ENCODE assay signal across 9 cellular contexts in the genomic region with DNA sequence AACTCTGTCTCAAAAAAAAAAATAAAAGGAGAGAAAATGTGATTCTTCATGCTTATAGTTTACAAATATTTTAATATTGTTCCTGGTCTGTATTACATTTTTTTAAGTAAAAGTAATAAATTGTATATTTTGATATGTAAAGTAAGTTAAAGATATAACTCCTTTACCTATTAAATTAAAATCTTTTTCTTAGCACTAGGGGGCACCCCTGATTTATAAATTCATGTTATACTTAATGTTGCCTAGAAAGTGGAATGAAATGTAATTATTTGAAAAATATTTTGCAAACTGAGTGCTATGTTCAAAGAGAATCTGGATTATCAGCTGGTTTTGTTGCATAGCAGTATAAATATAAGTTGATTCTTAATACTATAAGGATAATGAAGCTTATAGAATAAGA. TPM values are rescaled to one million over a fixed set of nuclear protein-coding genes. Genes with fewer than 3 reads are reported as not detected.
DNase-seq lines count a peak whose midpoint lies in the region; ATAC-seq, FAIRE-seq and TF ChIP-seq lines count a peak whose summit lies in the region.
"Had no signal": no experiment of that assay in that cellular context is flagged by ENCODE, and none has a peak within 500 bp of the region (broad histone marks: within the 10 kb centered on the region; RNA-seq: fewer than 3 reads in every experiment).

No MANE protein-coding gene starts in this region.

- H3K4me3 ChIP-seq in gastrocnemius medialis (no peak overlapping the region), Peyer's patch (no peak overlapping the region)

- H3K9me3 ChIP-seq in gastrocnemius medialis (no peaks in the 10 kb centered on the region), Peyer's patch (no peaks in the 10 kb centered on the region)

- TF ChIP-seq POLR2A in gastrocnemius medialis (IDR thresholded peaks at IDR 0.05) (no peak), Peyer's patch (IDR thresholded peaks at IDR 0.05) (no peak)

- intact Hi-C loops in gastrocnemius medialis (cut with DNase I; ENCODE audit: low total_unique reads), result loop anchor here (1.0 kb wide), 1 partner anchor 228 kb away; no protein-coding TSS in a partner anchor

- no peak for ATAC-seq in gastrocnemius medialis
- ATAC-seq: naive thymus-derived CD4-positive, alpha-beta T cell had no signal

- no peaks in the 10 kb centered on the region for H3K4me1 ChIP-seq in gastrocnemius medialis
- H3K4me1 ChIP-seq in Peyer's patch, result peaks cover 0 to 5% (median 0%) of the 10 kb centered on the region in 4 donors

- peak in 4 of 5 experiments; percentile 19 to 57 (median 34) for TF ChIP-seq CTCF in gastrocnemius medialis (IDR thresholded peaks at IDR 0.05 in 4 of 5, conservative IDR thresholded peaks at IDR 0.05 in 1 of 5)
- TF ChIP-seq CTCF in Peyer's patch (IDR thresholded peaks at IDR 0.05), result peak in 3 of 6 experiments; percentile 28 to 39 (median 30)

- in situ Hi-C loops in gastrocnemius medialis (cut with MboI; ENCODE audit: low sequenced_read_pairs in 4 of 4), result loop anchor here (10.0 to 25.0 kb wide), 4 partner anchors 221 to 613 kb away; a partner anchor contains a TSS

- DNase-seq in NCI-H1417 (lab: John Stamatoyannopoulos, UW) (peak in 2 of 3 experiments; percentile 60 to 66), NCI-H1417 treated with DMSO at 0.1 percent for 48 hours (lab: John Stamatoyannopoulos, UW) (no peak), NCI-H526 (lab: John Stamatoyannopoulos, UW) (peak; percentile 72 to 84), gastrocnemius medialis (no peak), Peyer's patch (no peak)
- DNase-seq in activated naive CD4-positive, alpha-beta T cell (lab: John Stamatoyannopoulos, UW), result no peak
- no peak for DNase-seq in activated CD4-positive, alpha-beta T cell treated with anti-CD3 and anti-CD28 coated beads for 4 hours

- H3K36me3 ChIP-seq in gastrocnemius medialis, result no peaks in the 10 kb centered on the region
- no peaks in the 10 kb centered on the region for H3K36me3 ChIP-seq in Peyer's patch

- H3K27ac ChIP-seq in gastrocnemius medialis, result no peak overlapping the region
- no peak overlapping the region for H3K27ac ChIP-seq in Peyer's patch

- H3K27me3 ChIP-seq in gastrocnemius medialis (no peaks in the 10 kb centered on the region), Peyer's patch (no peaks in the 10 kb centered on the region)

- FAIRE-seq in endometrium (lab: Jason Lieb, UNC), result peak; percentile 96

RNA-seq across cellular contexts. Expression of a gene that starts 49.2 kb away (rescaled TPM):
- total RNA-seq in gastrocnemius medialis, result 1 to 10 TPM; 1.1 to 6.5 (median 2.5) TPM
- total RNA-seq in Peyer's patch, result 100 to 1,000 TPM in 1 of 4 donors, 10 to 100 TPM in 3; 25.8 to 102 (median 40.6) TPM

Comparison
In these comparisons a context has a peak if more than half of its experiments do, and no peak if none do; other contexts are left out.
1. DNase-seq: peak in NCI-H1417 (2 of 3) and NCI-H526 (2 of 2); none in NCI-H1417 treated with DMSO at 0.1 percent for 48 hours (single experiment), gastrocnemius medialis (0 of 2), activated naive CD4-positive, alpha-beta T cell (0 of 4), activated CD4-positive, alpha-beta T cell treated with anti-CD3 and anti-CD28 coated beads for 4 hours (0 of 2) and Peyer's patch (0 of 3).